In genomic region chr19:29681422-29682235, GRCh38 we compare ENCODE assay signal across 2 cellular contexts.
TF ChIP-seq lines count a peak whose summit lies in the region.

No MANE protein-coding gene starts in this region.

TF ChIP-seq in HepG2, 621 proteins besides CTCF, POLR2A, EP300 and RAD21:
- TF ChIP-seq HOXA7 (CRISPR knock-in tag; IDR thresholded peaks at IDR 0.05) = no peak
- no peak for TF ChIP-seq BRD4 (CRISPR knock-in tag; IDR thresholded peaks at IDR 0.05)

TF ChIP-seq in HEK293T, 16 proteins besides CTCF, POLR2A, EP300 and RAD21:
- no peak for TF ChIP-seq SUZ12 (IDR thresholded peaks at IDR 0.05)
- TF ChIP-seq CTBP1 (IDR thresholded peaks at IDR 0.05; ENCODE audit: borderline replicate concordance) = no peak
- no peak for TF ChIP-seq NFRKB (IDR thresholded peaks at IDR 0.05)
- no peak for TF ChIP-seq ARNT (IDR thresholded peaks at IDR 0.05)
- TF ChIP-seq HDGF (IDR thresholded peaks at IDR 0.05; ENCODE audit: borderline replicate concordance) = no peak
- TF ChIP-seq LEF1 (IDR thresholded peaks at IDR 0.05; ENCODE audit: borderline replicate concordance) = no peak
- TF ChIP-seq PKNOX1 (IDR thresholded peaks at IDR 0.05) = no peak
- TF ChIP-seq FOXM1 (IDR thresholded peaks at IDR 0.05; ENCODE audit: borderline replicate concordance) = no peak
- no peak for TF ChIP-seq FOXA1 (IDR thresholded peaks at IDR 0.05)
- no peak for TF ChIP-seq BHLHE40 (IDR thresholded peaks at IDR 0.05; ENCODE audit: borderline replicate concordance)
- TF ChIP-seq L3MBTL2 (conservative IDR thresholded peaks at IDR 0.05) = no peak
- no peak for TF ChIP-seq FOXK2 (IDR thresholded peaks at IDR 0.05)
- TF ChIP-seq ZNF384 (IDR thresholded peaks at IDR 0.05) = no peak
- TF ChIP-seq SP1 (IDR thresholded peaks at IDR 0.05) = no peak
- TF ChIP-seq TARDBP (IDR thresholded peaks at IDR 0.05) = no peak
- no peak for TF ChIP-seq ELF4 (IDR thresholded peaks at IDR 0.05)
